In genomic region chr9:134386951-134387831, GRCh38 we compare ENCODE assay signal across 1 cellular context.
A peak's percentile ranks its signal among the peaks of the same experiment; 100 is the strongest.
TF ChIP-seq lines count a peak whose summit lies in the region.

No MANE protein-coding gene starts in this region.

TF ChIP-seq in HepG2, 621 proteins besides CTCF, POLR2A, EP300 and RAD21 (continued from another document):
- TF ChIP-seq ELK4 (CRISPR knock-in tag; IDR thresholded peaks at IDR 0.05; ENCODE audit: borderline replicate concordance) (no peak), ZNF577 (CRISPR knock-in tag; IDR thresholded peaks at IDR 0.05; ENCODE audit: borderline replicate concordance, low read depth) (no peak), ZNF414 (CRISPR knock-in tag; IDR thresholded peaks at IDR 0.05) (no peak), ARID4A (CRISPR knock-in tag; IDR thresholded peaks at IDR 0.05; ENCODE audit: borderline replicate concordance) (no peak), ZBTB38 (CRISPR knock-in tag; IDR thresholded peaks at IDR 0.05) (peak; percentile 69; the same call in 1 of the 2 replicates), ZNF563 (CRISPR knock-in tag; IDR thresholded peaks at IDR 0.05) (no peak), HDAC2 (CRISPR knock-in tag; IDR thresholded peaks at IDR 0.05) (no peak), CEBPB (IDR thresholded peaks at IDR 0.05; ENCODE audit: borderline replicate concordance, low read depth, low read length) (peak; percentile 37; the same call in 1 of the 2 replicates), ZNF761 (CRISPR knock-in tag; conservative IDR thresholded peaks at IDR 0.05) (no peak), GTF3A (CRISPR knock-in tag; conservative IDR thresholded peaks at IDR 0.05) (no peak), TAF15 (IDR thresholded peaks at IDR 0.05; ENCODE audit: low read depth, low read length, poor library complexity, severe bottlenecking) (no peak), KLF13 (CRISPR knock-in tag; IDR thresholded peaks at IDR 0.05) (no peak), ZBTB44 (CRISPR knock-in tag; IDR thresholded peaks at IDR 0.05) (no peak), HIC2 (CRISPR knock-in tag; IDR thresholded peaks at IDR 0.05; ENCODE audit: low read depth) (peak; percentile 57; the same call in 1 of the 2 replicates)
TF ChIP-seq in HepG2: peak in this region for 6.
